ENCODE assay signal across 1 cellular context in the genomic region with DNA sequence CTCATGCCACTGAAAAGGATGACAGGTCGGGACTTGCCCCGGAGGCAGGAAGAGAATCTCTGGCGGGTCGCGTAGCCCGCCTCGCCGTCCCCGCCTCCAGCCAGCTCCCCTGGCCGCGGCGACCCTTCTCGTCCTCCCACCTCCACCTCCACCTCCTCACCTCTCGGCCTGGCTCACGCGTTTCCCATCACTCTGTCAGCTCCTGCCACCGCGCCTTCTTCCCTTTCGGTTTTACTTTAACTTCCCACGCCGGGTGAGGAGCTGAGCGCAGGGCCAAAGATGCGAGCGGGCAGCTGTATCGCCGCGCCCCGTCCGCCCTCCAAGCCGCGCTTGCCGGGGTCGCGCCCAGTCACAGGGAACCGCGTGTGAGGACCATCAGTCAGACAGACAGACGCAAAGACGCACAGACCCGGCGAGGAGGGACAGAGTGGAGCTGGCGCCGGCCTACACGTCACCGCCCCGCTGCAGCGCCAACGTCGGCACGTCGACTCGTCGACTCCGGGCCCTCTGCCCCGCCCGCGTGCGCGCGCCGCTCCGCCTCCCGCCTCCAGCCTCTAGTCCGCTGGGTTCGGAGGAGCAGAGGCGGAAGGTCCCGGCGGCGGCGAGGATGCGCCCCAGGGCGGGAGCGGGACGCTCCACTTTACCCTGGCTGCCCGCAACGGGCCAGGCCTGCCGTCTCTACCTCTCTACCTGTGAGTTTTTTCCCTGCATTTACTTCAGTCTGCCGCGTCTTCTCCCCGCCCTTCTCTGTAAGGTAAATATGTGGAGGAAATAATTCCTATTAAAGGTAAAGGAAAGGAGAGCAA.
TF ChIP-seq lines count a peak whose summit lies in the region.

A gene with protein sequence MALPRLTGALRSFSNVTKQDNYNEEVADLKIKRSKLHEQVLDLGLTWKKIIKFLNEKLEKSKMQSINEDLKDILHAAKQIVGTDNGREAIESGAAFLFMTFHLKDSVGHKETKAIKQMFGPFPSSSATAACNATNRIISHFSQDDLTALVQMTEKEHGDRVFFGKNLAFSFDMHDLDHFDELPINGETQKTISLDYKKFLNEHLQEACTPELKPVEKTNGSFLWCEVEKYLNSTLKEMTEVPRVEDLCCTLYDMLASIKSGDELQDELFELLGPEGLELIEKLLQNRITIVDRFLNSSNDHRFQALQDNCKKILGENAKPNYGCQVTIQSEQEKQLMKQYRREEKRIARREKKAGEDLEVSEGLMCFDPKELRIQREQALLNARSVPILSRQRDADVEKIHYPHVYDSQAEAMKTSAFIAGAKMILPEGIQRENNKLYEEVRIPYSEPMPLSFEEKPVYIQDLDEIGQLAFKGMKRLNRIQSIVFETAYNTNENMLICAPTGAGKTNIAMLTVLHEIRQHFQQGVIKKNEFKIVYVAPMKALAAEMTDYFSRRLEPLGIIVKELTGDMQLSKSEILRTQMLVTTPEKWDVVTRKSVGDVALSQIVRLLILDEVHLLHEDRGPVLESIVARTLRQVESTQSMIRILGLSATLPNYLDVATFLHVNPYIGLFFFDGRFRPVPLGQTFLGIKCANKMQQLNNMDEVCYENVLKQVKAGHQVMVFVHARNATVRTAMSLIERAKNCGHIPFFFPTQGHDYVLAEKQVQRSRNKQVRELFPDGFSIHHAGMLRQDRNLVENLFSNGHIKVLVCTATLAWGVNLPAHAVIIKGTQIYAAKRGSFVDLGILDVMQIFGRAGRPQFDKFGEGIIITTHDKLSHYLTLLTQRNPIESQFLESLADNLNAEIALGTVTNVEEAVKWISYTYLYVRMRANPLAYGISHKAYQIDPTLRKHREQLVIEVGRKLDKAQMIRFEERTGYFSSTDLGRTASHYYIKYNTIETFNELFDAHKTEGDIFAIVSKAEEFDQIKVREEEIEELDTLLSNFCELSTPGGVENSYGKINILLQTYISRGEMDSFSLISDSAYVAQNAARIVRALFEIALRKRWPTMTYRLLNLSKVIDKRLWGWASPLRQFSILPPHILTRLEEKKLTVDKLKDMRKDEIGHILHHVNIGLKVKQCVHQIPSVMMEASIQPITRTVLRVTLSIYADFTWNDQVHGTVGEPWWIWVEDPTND (N-terminal part only) (minus strand): TSS at position 429 of the 806 bp plus-strand sequence. CDS start 13,332 bp downstream, outside the sequence.

TF ChIP-seq in HepG2, 621 proteins besides CTCF, POLR2A, EP300 and RAD21 (continued from another document and continues in another):
- TF ChIP-seq ZNF589 (CRISPR knock-in tag; conservative IDR thresholded peaks at IDR 0.05), result peak; percentile 91
- TF ChIP-seq ZNF251 (CRISPR knock-in tag; IDR thresholded peaks at IDR 0.05), result peak; percentile 24; the same call in 1 of the 2 replicates
- TF ChIP-seq MTA3 (CRISPR knock-in tag; IDR thresholded peaks at IDR 0.05), result no peak
- TF ChIP-seq, protein P1, sequence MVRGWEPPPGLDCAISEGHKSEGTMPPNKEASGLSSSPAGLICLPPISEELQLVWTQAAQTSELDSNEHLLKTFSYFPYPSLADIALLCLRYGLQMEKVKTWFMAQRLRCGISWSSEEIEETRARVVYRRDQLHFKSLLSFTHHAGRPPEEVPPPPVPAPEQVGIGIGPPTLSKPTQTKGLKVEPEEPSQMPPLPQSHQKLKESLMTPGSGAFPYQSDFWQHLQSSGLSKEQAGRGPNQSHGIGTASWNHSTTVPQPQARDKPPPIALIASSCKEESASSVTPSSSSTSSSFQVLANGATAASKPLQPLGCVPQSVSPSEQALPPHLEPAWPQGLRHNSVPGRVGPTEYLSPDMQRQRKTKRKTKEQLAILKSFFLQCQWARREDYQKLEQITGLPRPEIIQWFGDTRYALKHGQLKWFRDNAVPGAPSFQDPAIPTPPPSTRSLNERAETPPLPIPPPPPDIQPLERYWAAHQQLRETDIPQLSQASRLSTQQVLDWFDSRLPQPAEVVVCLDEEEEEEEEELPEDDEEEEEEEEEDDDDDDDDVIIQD (CRISPR knock-in tag; IDR thresholded peaks at IDR 0.05; ENCODE audit: low read depth), result no peak; the same call in 1 of the 2 replicates
- TF ChIP-seq HDAC6 (IDR thresholded peaks at IDR 0.05; ENCODE audit: low read depth, low read length), result no peak
- peak; percentile 81; the same call in 1 of the 2 replicates for TF ChIP-seq NAIF1 (CRISPR knock-in tag; IDR thresholded peaks at IDR 0.05; ENCODE audit: borderline replicate concordance)
- peak; percentile 53; the same call in 1 of the 2 replicates for TF ChIP-seq ZSCAN25 (CRISPR knock-in tag; IDR thresholded peaks at IDR 0.05)
- TF ChIP-seq, protein P2, sequence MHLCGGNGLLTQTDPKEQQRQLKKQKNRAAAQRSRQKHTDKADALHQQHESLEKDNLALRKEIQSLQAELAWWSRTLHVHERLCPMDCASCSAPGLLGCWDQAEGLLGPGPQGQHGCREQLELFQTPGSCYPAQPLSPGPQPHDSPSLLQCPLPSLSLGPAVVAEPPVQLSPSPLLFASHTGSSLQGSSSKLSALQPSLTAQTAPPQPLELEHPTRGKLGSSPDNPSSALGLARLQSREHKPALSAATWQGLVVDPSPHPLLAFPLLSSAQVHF (CRISPR knock-in tag; IDR thresholded peaks at IDR 0.05), result peak; percentile 92; the same call in 1 of the 2 replicates
- 0 out of 2 replicates have a peak, but pooled peaks have one; percentile 34 for TF ChIP-seq JUNB (CRISPR knock-in tag; IDR thresholded peaks at IDR 0.05; ENCODE audit: borderline replicate concordance)
- TF ChIP-seq SAFB2 (CRISPR knock-in tag; IDR thresholded peaks at IDR 0.05; ENCODE audit: borderline replicate concordance, low read depth), result peak; percentile 89; the same call in 1 of the 2 replicates
- peak; percentile 91 for TF ChIP-seq POLR2G (IDR thresholded peaks at IDR 0.05; ENCODE audit: low read depth, low read length)
- peak; percentile 63 for TF ChIP-seq POLR2AphosphoS5 (IDR thresholded peaks at IDR 0.05; ENCODE audit: low read depth, low read length)
- peak; percentile 56; the same call in 1 of the 2 replicates for TF ChIP-seq ARNTL (CRISPR knock-in tag; IDR thresholded peaks at IDR 0.05)
- no peak for TF ChIP-seq GTF3A (CRISPR knock-in tag; conservative IDR thresholded peaks at IDR 0.05)
- TF ChIP-seq CHD4 (IDR thresholded peaks at IDR 0.05; ENCODE audit: borderline replicate concordance, low read length), result no peak
- TF ChIP-seq, protein P3, sequence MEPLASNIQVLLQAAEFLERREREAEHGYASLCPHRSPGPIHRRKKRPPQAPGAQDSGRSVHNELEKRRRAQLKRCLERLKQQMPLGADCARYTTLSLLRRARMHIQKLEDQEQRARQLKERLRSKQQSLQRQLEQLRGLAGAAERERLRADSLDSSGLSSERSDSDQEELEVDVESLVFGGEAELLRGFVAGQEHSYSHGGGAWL (CRISPR knock-in tag; IDR thresholded peaks at IDR 0.05), result peak; percentile 90
- no peak for TF ChIP-seq MBD4 (IDR thresholded peaks at IDR 0.05; ENCODE audit: borderline replicate concordance, low read length)
- TF ChIP-seq DNMT3B (CRISPR knock-in tag; conservative IDR thresholded peaks at IDR 0.05), result no peak
- TF ChIP-seq, protein P4, sequence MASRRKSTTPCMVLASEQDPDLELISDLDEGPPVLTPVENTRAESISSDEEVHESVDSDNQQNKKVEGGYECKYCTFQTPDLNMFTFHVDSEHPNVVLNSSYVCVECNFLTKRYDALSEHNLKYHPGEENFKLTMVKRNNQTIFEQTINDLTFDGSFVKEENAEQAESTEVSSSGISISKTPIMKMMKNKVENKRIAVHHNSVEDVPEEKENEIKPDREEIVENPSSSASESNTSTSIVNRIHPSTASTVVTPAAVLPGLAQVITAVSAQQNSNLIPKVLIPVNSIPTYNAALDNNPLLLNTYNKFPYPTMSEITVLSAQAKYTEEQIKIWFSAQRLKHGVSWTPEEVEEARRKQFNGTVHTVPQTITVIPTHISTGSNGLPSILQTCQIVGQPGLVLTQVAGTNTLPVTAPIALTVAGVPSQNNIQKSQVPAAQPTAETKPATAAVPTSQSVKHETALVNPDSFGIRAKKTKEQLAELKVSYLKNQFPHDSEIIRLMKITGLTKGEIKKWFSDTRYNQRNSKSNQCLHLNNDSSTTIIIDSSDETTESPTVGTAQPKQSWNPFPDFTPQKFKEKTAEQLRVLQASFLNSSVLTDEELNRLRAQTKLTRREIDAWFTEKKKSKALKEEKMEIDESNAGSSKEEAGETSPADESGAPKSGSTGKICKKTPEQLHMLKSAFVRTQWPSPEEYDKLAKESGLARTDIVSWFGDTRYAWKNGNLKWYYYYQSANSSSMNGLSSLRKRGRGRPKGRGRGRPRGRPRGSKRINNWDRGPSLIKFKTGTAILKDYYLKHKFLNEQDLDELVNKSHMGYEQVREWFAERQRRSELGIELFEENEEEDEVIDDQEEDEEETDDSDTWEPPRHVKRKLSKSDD (CRISPR knock-in tag; IDR thresholded peaks at IDR 0.05; ENCODE audit: low read depth), result peak; percentile 96
- TF ChIP-seq TAF1 (CRISPR knock-in tag; IDR thresholded peaks at IDR 0.05), result peak; percentile 91
- peak; percentile 66 for TF ChIP-seq AGO1 (IDR thresholded peaks at IDR 0.05; ENCODE audit: low read depth, low read length, poor library complexity, severe bottlenecking)
- no peak for TF ChIP-seq GZF1 (CRISPR knock-in tag; IDR thresholded peaks at IDR 0.05)
- TF ChIP-seq GTF2F1 (IDR thresholded peaks at IDR 0.05; ENCODE audit: low read length), result no peak
- TF ChIP-seq, protein P5, sequence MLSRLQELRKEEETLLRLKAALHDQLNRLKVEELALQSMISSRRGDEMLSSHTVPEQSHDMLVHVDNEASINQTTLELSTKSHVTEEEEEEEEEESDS (CRISPR knock-in tag; IDR thresholded peaks at IDR 0.05; ENCODE audit: borderline replicate concordance), result 0 out of 2 replicates have a peak, but pooled peaks have one; percentile 57
- TF ChIP-seq ZNF552 (CRISPR knock-in tag; IDR thresholded peaks at IDR 0.05; ENCODE audit: borderline replicate concordance), result peak; percentile 95
- peak; percentile 95 for TF ChIP-seq ZSCAN21 (CRISPR knock-in tag; IDR thresholded peaks at IDR 0.05; ENCODE audit: borderline replicate concordance)
- peak; percentile 28; the same call in 1 of the 2 replicates for TF ChIP-seq IRX3 (CRISPR knock-in tag; IDR thresholded peaks at IDR 0.05; ENCODE audit: borderline replicate concordance, low read depth)
- peak; percentile 32; the same call in 1 of the 2 replicates for TF ChIP-seq ZKSCAN8 (CRISPR knock-in tag; IDR thresholded peaks at IDR 0.05; ENCODE audit: borderline replicate concordance)
- TF ChIP-seq, protein P6, sequence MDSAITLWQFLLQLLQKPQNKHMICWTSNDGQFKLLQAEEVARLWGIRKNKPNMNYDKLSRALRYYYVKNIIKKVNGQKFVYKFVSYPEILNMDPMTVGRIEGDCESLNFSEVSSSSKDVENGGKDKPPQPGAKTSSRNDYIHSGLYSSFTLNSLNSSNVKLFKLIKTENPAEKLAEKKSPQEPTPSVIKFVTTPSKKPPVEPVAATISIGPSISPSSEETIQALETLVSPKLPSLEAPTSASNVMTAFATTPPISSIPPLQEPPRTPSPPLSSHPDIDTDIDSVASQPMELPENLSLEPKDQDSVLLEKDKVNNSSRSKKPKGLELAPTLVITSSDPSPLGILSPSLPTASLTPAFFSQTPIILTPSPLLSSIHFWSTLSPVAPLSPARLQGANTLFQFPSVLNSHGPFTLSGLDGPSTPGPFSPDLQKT (CRISPR knock-in tag; IDR thresholded peaks at IDR 0.05; ENCODE audit: borderline replicate concordance), result no peak
- peak; percentile 74 for TF ChIP-seq IKZF4 (CRISPR knock-in tag; IDR thresholded peaks at IDR 0.05; ENCODE audit: borderline replicate concordance, low read depth, not compliant biosample characterization)
- TF ChIP-seq CBX5 (CRISPR knock-in tag; IDR thresholded peaks at IDR 0.05; ENCODE audit: borderline replicate concordance), result no peak
- peak; percentile 67; the same call in 1 of the 2 replicates for TF ChIP-seq NCOA1 (CRISPR knock-in tag; IDR thresholded peaks at IDR 0.05)
- peak; percentile 82 for TF ChIP-seq ZC3H13 (CRISPR knock-in tag; IDR thresholded peaks at IDR 0.05)
- TF ChIP-seq YY1 (IDR thresholded peaks at IDR 0.05; ENCODE audit: insufficient read depth, insufficient replicate concordance, low read depth, low read length), result no peak
- TF ChIP-seq RFX3 (CRISPR knock-in tag; IDR thresholded peaks at IDR 0.05), result no peak
- peak; percentile 44 for TF ChIP-seq BCL6 (CRISPR knock-in tag; IDR thresholded peaks at IDR 0.05)
- 0 out of 2 replicates have a peak, but pooled peaks have one; percentile 55 for TF ChIP-seq ZNF383 (CRISPR knock-in tag; IDR thresholded peaks at IDR 0.05; ENCODE audit: borderline replicate concordance)
- TF ChIP-seq CBFB (CRISPR knock-in tag; IDR thresholded peaks at IDR 0.05), result peak; percentile 75; the same call in 1 of the 2 replicates
- TF ChIP-seq, protein P7, sequence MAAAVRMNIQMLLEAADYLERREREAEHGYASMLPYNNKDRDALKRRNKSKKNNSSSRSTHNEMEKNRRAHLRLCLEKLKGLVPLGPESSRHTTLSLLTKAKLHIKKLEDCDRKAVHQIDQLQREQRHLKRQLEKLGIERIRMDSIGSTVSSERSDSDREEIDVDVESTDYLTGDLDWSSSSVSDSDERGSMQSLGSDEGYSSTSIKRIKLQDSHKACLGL (CRISPR knock-in tag; IDR thresholded peaks at IDR 0.05), result peak; percentile 64
- TF ChIP-seq RXRB (CRISPR knock-in tag; IDR thresholded peaks at IDR 0.05; ENCODE audit: borderline replicate concordance), result peak; percentile 63
- peak; percentile 88 for TF ChIP-seq CREB1 (IDR thresholded peaks at IDR 0.05)
- TF ChIP-seq CREB1 (CRISPR knock-in tag; IDR thresholded peaks at IDR 0.05), result no peak; the same call in 1 of the 2 replicates
- TF ChIP-seq, protein P8, sequence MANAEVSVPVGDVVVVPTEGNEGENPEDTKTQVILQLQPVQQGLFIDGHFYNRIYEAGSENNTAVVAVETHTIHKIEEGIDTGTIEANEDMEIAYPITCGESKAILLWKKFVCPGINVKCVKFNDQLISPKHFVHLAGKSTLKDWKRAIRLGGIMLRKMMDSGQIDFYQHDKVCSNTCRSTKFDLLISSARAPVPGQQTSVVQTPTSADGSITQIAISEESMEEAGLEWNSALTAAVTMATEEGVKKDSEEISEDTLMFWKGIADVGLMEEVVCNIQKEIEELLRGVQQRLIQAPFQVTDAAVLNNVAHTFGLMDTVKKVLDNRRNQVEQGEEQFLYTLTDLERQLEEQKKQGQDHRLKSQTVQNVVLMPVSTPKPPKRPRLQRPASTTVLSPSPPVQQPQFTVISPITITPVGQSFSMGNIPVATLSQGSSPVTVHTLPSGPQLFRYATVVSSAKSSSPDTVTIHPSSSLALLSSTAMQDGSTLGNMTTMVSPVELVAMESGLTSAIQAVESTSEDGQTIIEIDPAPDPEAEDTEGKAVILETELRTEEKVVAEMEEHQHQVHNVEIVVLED (CRISPR knock-in tag; IDR thresholded peaks at IDR 0.05; ENCODE audit: borderline replicate concordance), result peak; percentile 98
- peak; percentile 67; the same call in 1 of the 2 replicates for TF ChIP-seq GATA4 (IDR thresholded peaks at IDR 0.05; ENCODE audit: borderline replicate concordance, low read depth)
- peak; percentile 92 for TF ChIP-seq ZFP36L1 (CRISPR knock-in tag; IDR thresholded peaks at IDR 0.05)
- peak; percentile 96 for TF ChIP-seq HDAC1 (CRISPR knock-in tag; IDR thresholded peaks at IDR 0.05)
- TF ChIP-seq, protein P9, sequence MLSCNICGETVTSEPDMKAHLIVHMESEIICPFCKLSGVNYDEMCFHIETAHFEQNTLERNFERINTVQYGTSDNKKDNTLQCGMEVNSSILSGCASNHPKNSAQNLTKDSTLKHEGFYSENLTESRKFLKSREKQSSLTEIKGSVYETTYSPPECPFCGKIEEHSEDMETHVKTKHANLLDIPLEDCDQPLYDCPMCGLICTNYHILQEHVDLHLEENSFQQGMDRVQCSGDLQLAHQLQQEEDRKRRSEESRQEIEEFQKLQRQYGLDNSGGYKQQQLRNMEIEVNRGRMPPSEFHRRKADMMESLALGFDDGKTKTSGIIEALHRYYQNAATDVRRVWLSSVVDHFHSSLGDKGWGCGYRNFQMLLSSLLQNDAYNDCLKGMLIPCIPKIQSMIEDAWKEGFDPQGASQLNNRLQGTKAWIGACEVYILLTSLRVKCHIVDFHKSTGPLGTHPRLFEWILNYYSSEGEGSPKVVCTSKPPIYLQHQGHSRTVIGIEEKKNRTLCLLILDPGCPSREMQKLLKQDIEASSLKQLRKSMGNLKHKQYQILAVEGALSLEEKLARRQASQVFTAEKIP (CRISPR knock-in tag; IDR thresholded peaks at IDR 0.05; ENCODE audit: borderline replicate concordance), result no peak
- peak; percentile 60 for TF ChIP-seq MIER2 (CRISPR knock-in tag; IDR thresholded peaks at IDR 0.05)
